ENCODE assay signal across 23 cellular contexts in the genomic region with DNA sequence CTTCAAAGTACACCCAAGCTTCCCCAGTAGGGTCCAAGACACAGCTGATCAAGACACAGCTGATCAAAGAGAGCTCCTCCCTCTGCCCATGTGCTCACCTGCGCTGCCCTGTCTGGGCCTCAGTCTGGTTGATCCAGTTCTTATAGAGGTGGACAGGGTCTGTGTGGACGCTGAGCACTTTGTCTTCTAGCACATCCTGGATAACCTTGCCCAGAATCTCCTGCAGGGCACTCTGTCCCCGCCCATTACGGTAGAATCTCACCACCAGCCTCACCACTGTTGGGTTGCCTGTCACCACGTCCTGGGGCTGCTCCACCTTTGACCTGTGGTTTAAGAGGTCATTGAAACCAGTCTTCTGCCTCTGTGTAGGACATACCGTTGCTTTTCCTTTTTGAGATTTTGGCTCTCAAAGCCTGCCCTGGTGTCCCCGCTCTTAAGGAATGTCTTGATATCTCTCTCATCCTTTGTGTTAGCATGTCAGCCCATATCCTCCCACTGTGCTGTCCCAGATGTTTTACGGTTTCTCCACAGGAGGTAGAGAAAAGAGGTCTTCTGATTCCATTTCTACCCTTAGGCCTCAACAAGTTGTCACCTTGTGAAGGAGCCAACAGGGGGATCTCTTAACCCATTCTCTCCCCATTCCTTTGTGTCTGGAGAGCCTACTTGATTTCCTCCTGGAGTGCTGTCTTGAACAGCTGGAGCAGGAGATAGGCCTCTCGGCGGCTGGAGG. TPM values are rescaled to one million over a fixed set of nuclear protein-coding genes. Genes with fewer than 3 reads are reported as not detected.
DNase-seq lines count a peak whose midpoint lies in the region; FAIRE-seq and TF ChIP-seq lines count a peak whose summit lies in the region.
"Had no signal": no experiment of that assay in that cellular context is flagged by ENCODE, and none has a peak within 500 bp of the region (broad histone marks: within the 10 kb centered on the region; RNA-seq: fewer than 3 reads in every experiment).

No MANE protein-coding gene starts in this region.

- DNase-seq in activated effector memory CD4-positive, alpha-beta T cell treated with anti-CD3 and anti-CD28 coated beads, Interleukin-2, amount 50 U/mL, for 16 hours, result peak; percentile 56
- DNase-seq in activated effector memory CD4-positive, alpha-beta T cell treated with Interleukin-2 at 50 U/mL for 16 hours, result no peak
- no peak for DNase-seq in astrocyte (ENCODE audit: low read depth)
- DNase-seq in mesendoderm, result peak; percentile 93
- no peak for DNase-seq in PC-9
- no peak for DNase-seq in osteoblast (ENCODE audit: insufficient read length, low spot score, missing footprints)
- DNase-seq: 8988T, AML-193, C1 segment of cervical spinal cord, GF-D8, IMR-90, Karpas-422, NCI-H1694, NCI-H2081, NCI-H2171, NCI-H69, SHP77 treated with DMSO at 0.1 percent for 48 hours, SK-N-SH had no signal

- H3K23ac ChIP-seq in mesendoderm (ENCODE audit: low read length), result no peak overlapping the region

- H3K4ac ChIP-seq in mesendoderm (ENCODE audit: low read depth, low read length), result no peak overlapping the region

- H3K4me3 ChIP-seq in astrocyte (ENCODE audit: insufficient read depth, low read depth, low read length), result no peak overlapping the region
- no peak overlapping the region for H3K4me3 ChIP-seq in mesendoderm (ENCODE audit: low read length)
- H3K4me3 ChIP-seq in PC-9, result no peak overlapping the region
- no peak overlapping the region for H3K4me3 ChIP-seq in osteoblast (ENCODE audit: insufficient read depth, low read length)

- no peak overlapping the region for H2AK5ac ChIP-seq in mesendoderm (ENCODE audit: low read length)

- H3K4me2 ChIP-seq in astrocyte (ENCODE audit: low read length) (no peak overlapping the region), mesendoderm (ENCODE audit: low read length) (no peak overlapping the region), PC-9 (no peak overlapping the region), osteoblast (ENCODE audit: insufficient read depth, low read length) (no peak overlapping the region)
- H3K4me2 ChIP-seq: SK-N-SH had no signal

- no TSS peak for BruUV-seq in PC-9 (replicated peaks; lab: Mats Ljungman, UMichigan)

- H3K27me3 ChIP-seq in astrocyte (ENCODE audit: insufficient read depth, low read length) (no peaks in the 10 kb centered on the region), mesendoderm (ENCODE audit: insufficient read depth, low read length, poor library complexity) (no peaks in the 10 kb centered on the region), PC-9 (ENCODE audit: insufficient read depth, low read depth) (no peaks in the 10 kb centered on the region), osteoblast (ENCODE audit: insufficient read depth, low read length) (no peaks in the 10 kb centered on the region)

- no peak overlapping the region for H2BK15ac ChIP-seq in mesendoderm (replicated peaks; ENCODE audit: low read depth)

- WGBS in mesendoderm (ENCODE audit: extremely low coverage, insufficient coverage, low lambda C conversion rate), result no CpG with 5 or more reads among the region's 10 CpGs

- H3K27me3 Mint-ChIP-seq in astrocyte (ENCODE audit: low read depth, unreplicated experiment), result peaks cover 15% of the 10 kb centered on the region

- no peaks in the 10 kb centered on the region for H3K9me2 ChIP-seq in PC-9 (ENCODE audit: insufficient read depth)
- H3K9me2 ChIP-seq: SK-N-SH had no signal

- H4K8ac ChIP-seq in mesendoderm (ENCODE audit: low read depth, low read length), result no peak overlapping the region

- no peak overlapping the region for H3K18ac ChIP-seq in mesendoderm (ENCODE audit: low read length)

- no peaks in the 10 kb centered on the region for H3K79me2 ChIP-seq in astrocyte (ENCODE audit: insufficient read depth, low read length)
- no peaks in the 10 kb centered on the region for H3K79me2 ChIP-seq in mesendoderm (ENCODE audit: control insufficient read depth, insufficient read depth, low read length)
- no peaks in the 10 kb centered on the region for H3K79me2 ChIP-seq in PC-9 (ENCODE audit: low read depth)
- no peaks in the 10 kb centered on the region for H3K79me2 ChIP-seq in osteoblast (ENCODE audit: insufficient read depth, low read length)

- H3K27ac ChIP-seq in astrocyte (ENCODE audit: low read depth, low read length), result no peak overlapping the region
- H3K27ac ChIP-seq in mesendoderm (ENCODE audit: low read depth, low read length), result peak overlapping the region; percentile 51
- no peak overlapping the region for H3K27ac ChIP-seq in PC-9
- H3K27ac ChIP-seq in osteoblast (ENCODE audit: low read depth, low read length), result no peak overlapping the region
- H3K27ac ChIP-seq: RWPE1 had no signal

- H3K9me3 ChIP-seq in astrocyte (ENCODE audit: insufficient read depth, low read depth, low read length) (no peaks in the 10 kb centered on the region), PC-9 (ENCODE audit: insufficient read depth, low read depth) (no peaks in the 10 kb centered on the region), osteoblast (ENCODE audit: low read depth, low read length) (no peaks in the 10 kb centered on the region)
- H3K9me3 ChIP-seq: SK-N-SH had no signal

- H3K79me1 ChIP-seq in mesendoderm (ENCODE audit: low read length), result no peaks in the 10 kb centered on the region

- no peaks in the 10 kb centered on the region for H3K9me3 Mint-ChIP-seq in astrocyte (ENCODE audit: unreplicated experiment)

- peaks cover 6% of the 10 kb centered on the region for H3K36me3 Mint-ChIP-seq in astrocyte (ENCODE audit: low read depth, unreplicated experiment)

- H3F3A ChIP-seq in PC-9 (ENCODE audit: insufficient read depth, low read depth), result no peaks in the 10 kb centered on the region; the same call in 1 of the 2 replicates

- H2BK5ac ChIP-seq in mesendoderm (ENCODE audit: low read length), result peak overlapping the region; percentile 39

- H3K4me1 ChIP-seq in astrocyte (ENCODE audit: insufficient read depth, low read length) (no peaks in the 10 kb centered on the region), mesendoderm (ENCODE audit: control insufficient read depth, low read depth, low read length) (peaks cover 5% of the 10 kb centered on the region), PC-9 (replicated peaks; ENCODE audit: insufficient read depth) (peaks cover 11% of the 10 kb centered on the region), osteoblast (ENCODE audit: insufficient read depth, low read length) (no peaks in the 10 kb centered on the region)

- peaks cover 4% of the 10 kb centered on the region for H3K4me1 Mint-ChIP-seq in astrocyte (ENCODE audit: low read depth, unreplicated experiment)

- CTCF ChIA-PET in PC-9 (lab: Charles Lee), result no interaction called here

- no peak overlapping the region for H2AFZ ChIP-seq in astrocyte (ENCODE audit: low read depth, low read length)
- no peak overlapping the region for H2AFZ ChIP-seq in PC-9
- H2AFZ ChIP-seq in osteoblast (ENCODE audit: low read length), result no peak overlapping the region

- no peaks in the 10 kb centered on the region for H4K20me1 ChIP-seq in astrocyte (ENCODE audit: insufficient read depth, low read length)
- no peaks in the 10 kb centered on the region for H4K20me1 ChIP-seq in PC-9 (ENCODE audit: insufficient read depth)
- no peaks in the 10 kb centered on the region for H4K20me1 ChIP-seq in osteoblast (ENCODE audit: insufficient read depth, low read length)

- H4K5ac ChIP-seq in mesendoderm (ENCODE audit: low read length), result no peak overlapping the region

- no peak overlapping the region for H3K56ac ChIP-seq in mesendoderm (ENCODE audit: low read length)

- FAIRE-seq in astrocyte (lab: Jason Lieb, UNC), result no peak

- POLR2A ChIA-PET in PC-9 (lab: Charles Lee; ENCODE audit: unreplicated experiment), result no interaction called here

- no peak overlapping the region for H2BK120ac ChIP-seq in mesendoderm (ENCODE audit: low read depth, low read length)

- no peak overlapping the region for H3K27ac Mint-ChIP-seq in astrocyte (ENCODE audit: unreplicated experiment)

- intact Hi-C loops in PC-9 (cut with micrococcal nuclease; ENCODE audit: unreplicated experiment), result no loop called here

- H3K36me3 ChIP-seq in astrocyte (ENCODE audit: insufficient read depth, low read length) (peaks cover 33% of the 10 kb centered on the region), mesendoderm (ENCODE audit: control insufficient read depth, insufficient read depth, low read length) (peaks cover 10% of the 10 kb centered on the region), PC-9 (ENCODE audit: low read depth) (peaks cover 23% of the 10 kb centered on the region; the same call in 1 of the 2 replicates), osteoblast (ENCODE audit: insufficient read depth, low read length) (peaks cover 63% of the 10 kb centered on the region)

- no peak for TF ChIP-seq CTCF in astrocyte (IDR thresholded peaks at IDR 0.05; ENCODE audit: insufficient read depth, low read depth, low read length)
- TF ChIP-seq CTCF in PC-9 (conservative IDR thresholded peaks at IDR 0.05), result no peak
- TF ChIP-seq CTCF in osteoblast (IDR thresholded peaks at IDR 0.05; ENCODE audit: extremely low read depth, low read depth, low read length), result no peak

- no peak overlapping the region for H3K9ac ChIP-seq in astrocyte (ENCODE audit: low read length)
- no peak overlapping the region for H3K9ac ChIP-seq in mesendoderm (ENCODE audit: low read length)
- H3K9ac ChIP-seq: SK-N-SH had no signal

- peak overlapping the region; percentile 21 for H3K4me3 Mint-ChIP-seq in astrocyte (ENCODE audit: unreplicated experiment)

RNA-seq across cellular contexts. Expression of gene IQGAP3, which starts 33.5 kb away (rescaled TPM):
- total RNA-seq in astrocyte (1.9 and 2.2 TPM in 2 replicates), PC-9 (2021) (63.1 and 63.4 TPM in 2 replicates), osteoblast (2.9 and 3.5 TPM in 2 replicates)
- 9.4 TPM for polyA plus RNA-seq in mesendoderm (2013, experiment 1 of 2)
- 9.5 TPM for polyA plus RNA-seq in mesendoderm (2013, experiment 2 of 2)

RNA-seq across cellular contexts. Expression of gene MEF2D, which starts 38.3 kb away (rescaled TPM):
- total RNA-seq in astrocyte (51.7 and 56.6 TPM in 2 replicates), PC-9 (2021) (25.5 and 33.5 TPM in 2 replicates), osteoblast (12.4 and 14.1 TPM in 2 replicates)
- polyA plus RNA-seq in mesendoderm (2013, experiment 1 of 2), result 11.7 TPM
- polyA plus RNA-seq in mesendoderm (2013, experiment 2 of 2), result 11.4 TPM

RNA-seq across cellular contexts. Expression of gene TTC24, which starts 40.6 kb away (rescaled TPM):
- not detected in 2 replicates for total RNA-seq in astrocyte
- not detected for polyA plus RNA-seq in mesendoderm (2013, experiment 1 of 2)
- 0.06 TPM for polyA plus RNA-seq in mesendoderm (2013, experiment 2 of 2)
- not detected in 2 replicates for total RNA-seq in PC-9 (2021)
- not detected in 2 replicates for total RNA-seq in osteoblast
- total RNA-seq: H4, HT1080, IMR-90, M059J had no signal
- polyA plus RNA-seq: AG04450, IMR-90, SK-N-SH had no signal

RNA-seq across cellular contexts. Expression of gene NAXE, which starts 52.7 kb away (rescaled TPM):
- total RNA-seq in astrocyte (48.5 and 51.1 TPM in 2 replicates), PC-9 (2021) (83.9 and 90.3 TPM in 2 replicates), osteoblast (54.8 and 63.7 TPM in 2 replicates)
- polyA plus RNA-seq in mesendoderm (2013, experiment 1 of 2), result 56.5 TPM
- 55.0 TPM for polyA plus RNA-seq in mesendoderm (2013, experiment 2 of 2)

Comparison
In these comparisons a context has a peak if more than half of its experiments do, and no peak if none do; other contexts are left out.
1. DNase-seq: peak in activated effector memory CD4-positive, alpha-beta T cell treated with anti-CD3 and anti-CD28 coated beads, Interleukin-2, amount 50 U/mL, for 16 hours (single experiment) and mesendoderm (single experiment); none in activated effector memory CD4-positive, alpha-beta T cell treated with Interleukin-2 at 50 U/mL for 16 hours (single experiment), astrocyte (single experiment), PC-9 (0 of 2) and osteoblast (single experiment).
2. RNA of gene IQGAP3, which starts 33.5 kb away (total RNA-seq): 63.1 to 63.4 TPM in PC-9; 2.9 to 3.5 TPM in osteoblast and 1.9 to 2.2 TPM in astrocyte; every median in the first group is over 10 times any median in the second.